1 cellular context compared by ENCODE assay signal in the genomic region with DNA sequence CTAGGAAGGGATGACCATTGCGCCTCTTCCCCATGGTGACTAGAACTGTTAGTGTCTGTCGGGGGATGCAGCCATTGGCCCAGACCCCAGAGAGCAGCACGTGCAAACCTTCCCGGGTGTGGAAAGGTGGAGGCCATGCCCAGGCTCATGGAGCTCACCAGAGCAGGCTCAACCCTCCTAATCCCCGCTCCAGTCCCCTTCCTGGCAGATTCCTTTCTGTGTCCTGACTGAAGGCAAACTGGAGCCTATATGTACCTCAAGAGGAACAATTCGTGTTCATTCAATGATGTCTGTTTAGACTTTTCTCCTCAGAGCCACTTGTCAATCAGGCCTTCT.
TF ChIP-seq lines count a peak whose summit lies in the region.

No MANE protein-coding gene starts in this region.

TF ChIP-seq in H1, 55 proteins besides CTCF, POLR2A, EP300 and RAD21:
- TF ChIP-seq JUN (IDR thresholded peaks at IDR 0.05; ENCODE audit: low read depth, low read length) (no peak), POU5F1 (IDR thresholded peaks at IDR 0.05; ENCODE audit: low read depth, low read length) (no peak), YY1 (IDR thresholded peaks at IDR 0.05; ENCODE audit: low read depth, low read length) (no peak), TAF1 (IDR thresholded peaks at IDR 0.05; ENCODE audit: low read depth, low read length) (no peak), NRF1 (IDR thresholded peaks at IDR 0.05; ENCODE audit: low read depth, low read length) (no peak), CHD1 (IDR thresholded peaks at IDR 0.05; ENCODE audit: low read depth, low read length) (no peak), CHD2 (IDR thresholded peaks at IDR 0.05; ENCODE audit: low read length) (no peak), MAFK (IDR thresholded peaks at IDR 0.05; ENCODE audit: low read depth, low read length) (no peak), CBX5 (IDR thresholded peaks at IDR 0.05; ENCODE audit: low read depth, low read length) (no peak), HDAC6 (IDR thresholded peaks at IDR 0.05; ENCODE audit: low read depth, low read length) (no peak), POLR2AphosphoS5 (IDR thresholded peaks at IDR 0.05; ENCODE audit: low read depth, low read length) (no peak), USF2 (IDR thresholded peaks at IDR 0.05; ENCODE audit: low read length) (no peak)
- TF ChIP-seq, protein P1, sequence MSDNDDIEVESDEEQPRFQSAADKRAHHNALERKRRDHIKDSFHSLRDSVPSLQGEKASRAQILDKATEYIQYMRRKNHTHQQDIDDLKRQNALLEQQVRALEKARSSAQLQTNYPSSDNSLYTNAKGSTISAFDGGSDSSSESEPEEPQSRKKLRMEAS (IDR thresholded peaks at IDR 0.05): no peak
